In the genomic region with DNA sequence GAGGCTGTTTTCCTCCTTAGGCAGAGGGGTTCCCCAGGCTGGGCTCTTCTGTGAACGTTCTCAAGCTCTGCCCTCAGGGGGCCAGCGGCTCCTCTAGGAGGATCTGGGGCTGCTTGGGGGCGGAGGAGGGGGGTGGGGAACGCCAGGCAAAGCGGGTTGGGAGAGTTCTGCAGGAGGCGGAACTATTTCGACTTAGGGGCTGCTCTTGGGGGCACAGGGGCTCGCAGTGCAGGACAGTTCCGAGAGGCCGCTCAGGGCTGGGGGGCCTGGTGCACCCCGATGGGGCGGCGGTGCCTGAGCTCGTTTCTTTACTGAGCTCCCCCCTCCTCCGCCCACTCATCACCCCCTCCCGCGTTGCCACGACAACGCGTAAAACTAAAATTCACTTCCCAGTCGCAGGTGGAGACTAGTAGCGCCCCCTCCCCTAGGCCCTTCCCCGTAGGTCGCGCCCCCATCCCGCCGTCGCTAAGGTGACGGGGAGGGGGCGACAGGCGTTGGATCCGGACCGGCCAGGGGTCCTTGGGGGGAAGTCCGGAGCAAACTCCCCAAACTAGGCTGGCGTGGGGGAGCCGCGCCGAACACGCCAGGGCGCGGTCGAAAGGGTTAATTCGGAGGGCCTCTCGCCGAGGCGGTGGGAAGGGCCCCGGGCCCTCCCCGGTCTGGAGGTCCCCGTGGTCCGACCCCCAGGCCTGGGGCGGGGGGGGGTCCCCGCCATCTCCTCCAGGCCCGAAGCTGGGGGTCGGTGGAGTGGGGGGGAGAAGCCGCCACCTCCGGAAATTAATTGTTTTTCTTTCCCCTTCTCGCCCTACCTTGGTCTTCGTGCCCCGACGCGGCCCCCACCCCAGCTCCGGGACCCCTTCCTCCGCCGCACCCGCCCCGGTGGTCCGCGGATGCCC, we compare ENCODE assay signal across 8 cellular contexts. TPM values are rescaled to one million over a fixed set of nuclear protein-coding genes. Genes with fewer than 3 reads are reported as not detected.
DNase-seq lines count a peak whose midpoint lies in the region; ATAC-seq lines count a peak whose summit lies in the region.

No MANE protein-coding gene starts in this region.

- no peaks in the 10 kb centered on the region for H3K9me3 ChIP-seq in HAP-1
- H3K9me3 ChIP-seq in iPS-20b (ENCODE audit: insufficient read depth, low read depth, low read length) = no peaks in the 10 kb centered on the region

- H3K4me3 Mint-ChIP-seq in activated T-helper 17 cell treated with anti-CD3 and anti-CD28 coated beads, Interleukin-2, amount 50 U/mL, for 72 hours = peak overlapping the region; percentile 43

- no peaks in the 10 kb centered on the region for H3K36me3 Mint-ChIP-seq in activated T-helper 17 cell treated with anti-CD3 and anti-CD28 coated beads, Interleukin-2, amount 50 U/mL, for 72 hours (ENCODE audit: low read depth)

- H3K4me3 ChIP-seq in HAP-1 (peak overlapping the region; percentile 30), iPS-20b (ENCODE audit: low read length) (peak overlapping the region; percentile 73; the same call in 1 of the 2 replicates), skin epidermis (peak overlapping the region; percentile 12 to 50 (median 35))

- no peaks in the 10 kb centered on the region for H3K9me3 Mint-ChIP-seq in activated T-helper 17 cell treated with anti-CD3 and anti-CD28 coated beads, Interleukin-2, amount 50 U/mL, for 72 hours

- H3K4me1 Mint-ChIP-seq in activated T-helper 17 cell treated with anti-CD3 and anti-CD28 coated beads, Interleukin-2, amount 50 U/mL, for 72 hours = peaks cover 3% of the 10 kb centered on the region

- in situ Hi-C loops in HAP-1 (cut with MboI; ENCODE audit: low sequenced_read_pairs) = no loop called here

- H3K4me1 ChIP-seq in HAP-1 = peaks cover 6% of the 10 kb centered on the region
- peaks cover 7% of the 10 kb centered on the region; the same call in 1 of the 2 replicates for H3K4me1 ChIP-seq in iPS-20b (ENCODE audit: insufficient read depth, low read length)

- no peak for ATAC-seq in activated T-helper 17 cell treated with anti-CD3 and anti-CD28 coated beads, Interleukin-2, amount 50 U/mL, for 72 hours (replicated peaks)
- ATAC-seq in HG02884 (IDR thresholded peaks at IDR 0.05; ENCODE audit: unreplicated experiment) = no peak
- no peak for ATAC-seq in HG03354 (IDR thresholded peaks at IDR 0.05; ENCODE audit: poor library complexity, severe bottlenecking, unreplicated experiment)

- DNase-seq in HAP-1 (ENCODE audit: low spot score in 2 of 2) (no peak), RKO (ENCODE audit: low spot score) (no peak), NCI-H1436 (lab: John Stamatoyannopoulos, UW) (no peak)

- no peak overlapping the region; the same call in 1 of the 2 replicates for H3K9ac ChIP-seq in iPS-20b (ENCODE audit: low read depth, low read length)

- H3K27me3 ChIP-seq in HAP-1 (ENCODE audit: low read depth) = no peaks in the 10 kb centered on the region
- peaks cover 38% of the 10 kb centered on the region for H3K27me3 ChIP-seq in iPS-20b (ENCODE audit: insufficient read depth, low read length)

- H3K36me3 ChIP-seq in HAP-1 (replicated peaks) = no peaks in the 10 kb centered on the region
- no peaks in the 10 kb centered on the region for H3K36me3 ChIP-seq in iPS-20b (ENCODE audit: insufficient read depth, low read depth, low read length)

- H3K27ac Mint-ChIP-seq in activated T-helper 17 cell treated with anti-CD3 and anti-CD28 coated beads, Interleukin-2, amount 50 U/mL, for 72 hours = no peak overlapping the region

- H3K27ac ChIP-seq in iPS-20b (ENCODE audit: low read length) = no peak overlapping the region
- H3K27ac ChIP-seq in skin epidermis = peak overlapping the region; percentile 1 to 89 (median 56)

- peaks cover 38% of the 10 kb centered on the region for H3K27me3 Mint-ChIP-seq in activated T-helper 17 cell treated with anti-CD3 and anti-CD28 coated beads, Interleukin-2, amount 50 U/mL, for 72 hours

RNA-seq across cellular contexts. Expression of gene SHANK3, which starts 0.9 kb away (rescaled TPM):
- total RNA-seq in activated T-helper 17 cell treated with anti-CD3 and anti-CD28 coated beads, Interleukin-2, amount 50 U/mL, for 72 hours = under 1 TPM in 1 of 2 donors, not detected in 1; 0.19 TPM

RNA-seq across cellular contexts. Expression of gene ARSA, which starts 45.5 kb away (rescaled TPM):
- total RNA-seq in activated T-helper 17 cell treated with anti-CD3 and anti-CD28 coated beads, Interleukin-2, amount 50 U/mL, for 72 hours = 10 to 100 TPM; 23.6 to 28.3 TPM
